In the genomic region with DNA sequence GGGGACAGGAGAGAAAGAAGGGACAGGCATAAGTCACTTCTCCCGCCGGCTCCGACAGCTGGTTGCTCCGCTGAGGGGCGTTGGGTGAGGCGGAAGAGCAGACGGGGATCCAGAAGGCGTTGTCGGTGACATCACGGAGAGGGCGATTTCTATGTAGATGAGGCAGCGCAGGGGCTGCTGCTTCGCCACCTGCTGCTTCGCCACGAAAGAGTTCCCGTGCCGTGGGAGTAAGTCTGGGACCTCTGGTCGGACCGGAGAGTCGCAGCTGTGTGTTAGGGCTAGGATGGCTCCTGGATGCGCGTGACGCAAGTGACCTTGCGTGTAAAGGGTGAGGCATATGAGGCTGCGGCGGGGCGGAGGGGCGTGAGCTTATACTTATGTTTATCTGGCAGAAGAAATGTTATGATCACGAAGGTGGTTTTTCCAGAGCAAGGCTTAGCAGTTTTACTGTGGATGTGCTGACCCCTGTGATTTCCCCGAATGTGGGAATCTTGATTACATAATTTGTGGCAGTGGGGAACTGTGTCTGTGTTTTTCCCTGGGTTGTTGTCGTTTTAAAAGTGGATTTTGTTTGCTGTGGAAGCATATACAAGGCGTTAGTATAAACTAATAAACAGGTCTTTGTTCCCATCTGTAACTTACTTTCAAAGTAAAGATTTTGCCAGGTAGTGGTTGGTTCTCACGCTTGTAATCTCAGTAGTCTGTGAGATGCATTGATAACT, we compare ENCODE assay signal across 1 cellular context.
TF ChIP-seq lines count a peak whose summit lies in the region.

No MANE protein-coding gene starts in this region.

TF ChIP-seq in GM12878, 131 proteins besides CTCF, POLR2A, EP300 and RAD21 (continued from another document):
- TF ChIP-seq, protein P1, sequence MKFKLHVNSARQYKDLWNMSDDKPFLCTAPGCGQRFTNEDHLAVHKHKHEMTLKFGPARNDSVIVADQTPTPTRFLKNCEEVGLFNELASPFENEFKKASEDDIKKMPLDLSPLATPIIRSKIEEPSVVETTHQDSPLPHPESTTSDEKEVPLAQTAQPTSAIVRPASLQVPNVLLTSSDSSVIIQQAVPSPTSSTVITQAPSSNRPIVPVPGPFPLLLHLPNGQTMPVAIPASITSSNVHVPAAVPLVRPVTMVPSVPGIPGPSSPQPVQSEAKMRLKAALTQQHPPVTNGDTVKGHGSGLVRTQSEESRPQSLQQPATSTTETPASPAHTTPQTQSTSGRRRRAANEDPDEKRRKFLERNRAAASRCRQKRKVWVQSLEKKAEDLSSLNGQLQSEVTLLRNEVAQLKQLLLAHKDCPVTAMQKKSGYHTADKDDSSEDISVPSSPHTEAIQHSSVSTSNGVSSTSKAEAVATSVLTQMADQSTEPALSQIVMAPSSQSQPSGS (IDR thresholded peaks at IDR 0.05; ENCODE audit: low read length) = peak; percentile 85
- peak; percentile 94 for TF ChIP-seq SMAD1 (IDR thresholded peaks at IDR 0.05; ENCODE audit: low read depth, partially characterized antibody)
